Comparison of ENCODE assay signal across 15 cellular contexts in genomic region chr15:57387644-57388076, GRCh38. TPM values are rescaled to one million over a fixed set of nuclear protein-coding genes. Genes with fewer than 3 reads are reported as not detected.
DNase-seq lines count a peak whose midpoint lies in the region; ATAC-seq and TF ChIP-seq lines count a peak whose summit lies in the region.
"Had no signal": no experiment of that assay in that cellular context is flagged by ENCODE, and none has a peak within 500 bp of the region (broad histone marks: within the 10 kb centered on the region; RNA-seq: fewer than 3 reads in every experiment).

No MANE protein-coding gene starts in this region.

- H3K27ac ChIP-seq in esophagus muscularis mucosa (replicated peaks in 1 of 4) (peak overlapping the region; percentile 73 to 79 (median 78)), MM.1S (ENCODE audit: low read length) (no peak overlapping the region)
- H3K27ac ChIP-seq: PC-9 had no signal

- DNase-seq in NCI-H146 treated with DMSO at 0.1 percent for 48 hours (lab: John Stamatoyannopoulos, UW; ENCODE audit: unreplicated experiment) (peak; percentile 26), esophagus muscularis mucosa (ENCODE audit: extremely low spot score) (no peak), nephron progenitor cell (no peak), DMS 273 treated with DMSO at 0.1 percent for 48 hours (lab: John Stamatoyannopoulos, UW) (no peak), MM.1S (no peak)
- DNase-seq: activated CD4-positive, alpha-beta T cell treated with anti-CD3 and anti-CD28 coated beads, Interleukin-2, amount 50 U/mL, for 48 hours; GF-D8; NCI-H2029; PC-9; T-helper 17 cell had no signal

- peaks cover 61% of the 10 kb centered on the region for H3K4me1 Mint-ChIP-seq in nephron progenitor cell
- H3K4me1 Mint-ChIP-seq: central memory CD8-positive, alpha-beta T cell; memory B cell; T-helper 17 cell had no signal

- H3K9me3 ChIP-seq in ES-I3 (ENCODE audit: control insufficient read depth, insufficient read depth, low read length) = no peaks in the 10 kb centered on the region
- no peaks in the 10 kb centered on the region for H3K9me3 ChIP-seq in esophagus muscularis mucosa
- H3K9me3 ChIP-seq in MM.1S (replicated peaks; ENCODE audit: insufficient read depth, low read length) = no peaks in the 10 kb centered on the region

- peak overlapping the region; percentile 94 for H3K27ac Mint-ChIP-seq in nephron progenitor cell
- H3K27ac Mint-ChIP-seq: memory B cell, T-helper 17 cell had no signal

- peak overlapping the region; percentile 38 for H3K9ac ChIP-seq in ES-I3 (ENCODE audit: low read depth, low read length)
- no peak overlapping the region for H3K9ac ChIP-seq in MM.1S (ENCODE audit: low read length)

- no peaks in the 10 kb centered on the region for H4K20me1 ChIP-seq in MM.1S (ENCODE audit: insufficient read depth, low read length)

- peak overlapping the region; percentile 44 for H3K4me3 Mint-ChIP-seq in nephron progenitor cell
- H3K4me3 Mint-ChIP-seq: central memory CD8-positive, alpha-beta T cell; memory B cell; T-helper 17 cell had no signal

- H3K4me1 ChIP-seq in ES-I3 (ENCODE audit: insufficient read depth, low read length) (peaks cover 59% of the 10 kb centered on the region), esophagus muscularis mucosa (peaks cover 28 to 67% (median 59%) of the 10 kb centered on the region in 4 donors), MM.1S (ENCODE audit: low read length) (no peaks in the 10 kb centered on the region)

- no peak for TF ChIP-seq EP300 in esophagus muscularis mucosa (IDR thresholded peaks at IDR 0.05)

- H3K36me3 ChIP-seq in ES-I3 (ENCODE audit: insufficient read depth, low read length) = no peaks in the 10 kb centered on the region
- no peaks in the 10 kb centered on the region for H3K36me3 ChIP-seq in esophagus muscularis mucosa
- H3K36me3 ChIP-seq in MM.1S (replicated peaks; ENCODE audit: insufficient read depth, low read length) = no peaks in the 10 kb centered on the region

- no peak overlapping the region for H3K4me2 ChIP-seq in MM.1S (ENCODE audit: low read depth, low read length)
- H3K4me2 ChIP-seq: PC-9 had no signal

- no peak for TF ChIP-seq POLR2A in esophagus muscularis mucosa (IDR thresholded peaks at IDR 0.05; ENCODE audit: low read depth)

- ATAC-seq in HG03439 (IDR thresholded peaks at IDR 0.05; ENCODE audit: unreplicated experiment) (no peak), GM19463 (IDR thresholded peaks at IDR 0.05; ENCODE audit: unreplicated experiment) (no peak)
- ATAC-seq: T-helper 17 cell had no signal

- WGBS in esophagus muscularis mucosa = 21% methylated on average over 2 of the region's 2 CpGs

- H3K9me2 ChIP-seq in MM.1S (replicated peaks; ENCODE audit: insufficient read depth, low read length) = no peaks in the 10 kb centered on the region

- intact Hi-C loops in esophagus muscularis mucosa (cut with DNase I) = no loop called here

- H3K79me2 ChIP-seq in MM.1S (ENCODE audit: low read length) = no peaks in the 10 kb centered on the region

- no peaks in the 10 kb centered on the region for H3K27me3 ChIP-seq in esophagus muscularis mucosa
- H3K27me3 ChIP-seq in MM.1S (replicated peaks; ENCODE audit: insufficient read depth, low read length) = no peaks in the 10 kb centered on the region

- TF ChIP-seq CTCF in esophagus muscularis mucosa (IDR thresholded peaks at IDR 0.05) (no peak), nephron progenitor cell (IDR thresholded peaks at IDR 0.05) (no peak), MM.1S (IDR thresholded peaks at IDR 0.05; ENCODE audit: low read length) (no peak)

- no peaks in the 10 kb centered on the region for H3F3A ChIP-seq in MM.1S (ENCODE audit: insufficient read depth, low read length)

- H3K4me3 ChIP-seq in esophagus muscularis mucosa (no peak overlapping the region), MM.1S (ENCODE audit: low read length) (no peak overlapping the region)
- H3K4me3 ChIP-seq: PC-9 had no signal

- no peak overlapping the region for H2AFZ ChIP-seq in MM.1S (ENCODE audit: low read length)
- H2AFZ ChIP-seq: PC-9 had no signal

- H3K27me3 Mint-ChIP-seq in nephron progenitor cell (ENCODE audit: low read depth, poor library complexity) = peaks cover 2% of the 10 kb centered on the region

- peaks cover 13% of the 10 kb centered on the region for H3K9me3 Mint-ChIP-seq in nephron progenitor cell
- H3K9me3 Mint-ChIP-seq: central memory CD8-positive, alpha-beta T cell; memory B cell had no signal

- peaks cover 11% of the 10 kb centered on the region for H3K36me3 Mint-ChIP-seq in nephron progenitor cell (ENCODE audit: low read depth)

RNA-seq across cellular contexts. Expression of gene CGNL1, which starts 11.4 kb away (rescaled TPM):
- total RNA-seq in esophagus muscularis mucosa = 10 to 100 TPM in 2 of 4 donors, 1 to 10 TPM in 2; 9.6 to 21.3 (median 13.1) TPM
- total RNA-seq: T-helper 17 cell had no signal
